ENCODE assay signal across 3 cellular contexts in genomic region chr4:151218343-151218742, GRCh38.
TF ChIP-seq lines count a peak whose summit lies in the region.

No MANE protein-coding gene starts in this region.

TF ChIP-seq in SK-N-SH, 30 proteins besides CTCF, POLR2A, EP300 and RAD21:
- TF ChIP-seq JUND (IDR thresholded peaks at IDR 0.05) = peak; percentile 35; the same call in 1 of the 2 replicates
- no peak for TF ChIP-seq YY1 (IDR thresholded peaks at IDR 0.05; ENCODE audit: low read depth)
- peak; percentile 67 for TF ChIP-seq FOSL2 (IDR thresholded peaks at IDR 0.05; ENCODE audit: borderline replicate concordance, low read depth)

TF ChIP-seq in H1, 55 proteins besides CTCF, POLR2A, EP300 and RAD21:
- TF ChIP-seq KDM1A (IDR thresholded peaks at IDR 0.05; ENCODE audit: borderline replicate concordance, low read length) (no peak), BRCA1 (IDR thresholded peaks at IDR 0.05; ENCODE audit: low read depth, low read length) (no peak), TBP (IDR thresholded peaks at IDR 0.05; ENCODE audit: low read depth, low read length) (no peak), BACH1 (IDR thresholded peaks at IDR 0.05; ENCODE audit: low read length) (no peak), E2F6 (IDR thresholded peaks at IDR 0.05) (no peak), JUN (IDR thresholded peaks at IDR 0.05; ENCODE audit: low read depth, low read length) (no peak), TEAD4 (IDR thresholded peaks at IDR 0.05; ENCODE audit: low read depth, low read length) (no peak), ASH2L (IDR thresholded peaks at IDR 0.05; ENCODE audit: low read length) (no peak)
- TF ChIP-seq, protein P1, sequence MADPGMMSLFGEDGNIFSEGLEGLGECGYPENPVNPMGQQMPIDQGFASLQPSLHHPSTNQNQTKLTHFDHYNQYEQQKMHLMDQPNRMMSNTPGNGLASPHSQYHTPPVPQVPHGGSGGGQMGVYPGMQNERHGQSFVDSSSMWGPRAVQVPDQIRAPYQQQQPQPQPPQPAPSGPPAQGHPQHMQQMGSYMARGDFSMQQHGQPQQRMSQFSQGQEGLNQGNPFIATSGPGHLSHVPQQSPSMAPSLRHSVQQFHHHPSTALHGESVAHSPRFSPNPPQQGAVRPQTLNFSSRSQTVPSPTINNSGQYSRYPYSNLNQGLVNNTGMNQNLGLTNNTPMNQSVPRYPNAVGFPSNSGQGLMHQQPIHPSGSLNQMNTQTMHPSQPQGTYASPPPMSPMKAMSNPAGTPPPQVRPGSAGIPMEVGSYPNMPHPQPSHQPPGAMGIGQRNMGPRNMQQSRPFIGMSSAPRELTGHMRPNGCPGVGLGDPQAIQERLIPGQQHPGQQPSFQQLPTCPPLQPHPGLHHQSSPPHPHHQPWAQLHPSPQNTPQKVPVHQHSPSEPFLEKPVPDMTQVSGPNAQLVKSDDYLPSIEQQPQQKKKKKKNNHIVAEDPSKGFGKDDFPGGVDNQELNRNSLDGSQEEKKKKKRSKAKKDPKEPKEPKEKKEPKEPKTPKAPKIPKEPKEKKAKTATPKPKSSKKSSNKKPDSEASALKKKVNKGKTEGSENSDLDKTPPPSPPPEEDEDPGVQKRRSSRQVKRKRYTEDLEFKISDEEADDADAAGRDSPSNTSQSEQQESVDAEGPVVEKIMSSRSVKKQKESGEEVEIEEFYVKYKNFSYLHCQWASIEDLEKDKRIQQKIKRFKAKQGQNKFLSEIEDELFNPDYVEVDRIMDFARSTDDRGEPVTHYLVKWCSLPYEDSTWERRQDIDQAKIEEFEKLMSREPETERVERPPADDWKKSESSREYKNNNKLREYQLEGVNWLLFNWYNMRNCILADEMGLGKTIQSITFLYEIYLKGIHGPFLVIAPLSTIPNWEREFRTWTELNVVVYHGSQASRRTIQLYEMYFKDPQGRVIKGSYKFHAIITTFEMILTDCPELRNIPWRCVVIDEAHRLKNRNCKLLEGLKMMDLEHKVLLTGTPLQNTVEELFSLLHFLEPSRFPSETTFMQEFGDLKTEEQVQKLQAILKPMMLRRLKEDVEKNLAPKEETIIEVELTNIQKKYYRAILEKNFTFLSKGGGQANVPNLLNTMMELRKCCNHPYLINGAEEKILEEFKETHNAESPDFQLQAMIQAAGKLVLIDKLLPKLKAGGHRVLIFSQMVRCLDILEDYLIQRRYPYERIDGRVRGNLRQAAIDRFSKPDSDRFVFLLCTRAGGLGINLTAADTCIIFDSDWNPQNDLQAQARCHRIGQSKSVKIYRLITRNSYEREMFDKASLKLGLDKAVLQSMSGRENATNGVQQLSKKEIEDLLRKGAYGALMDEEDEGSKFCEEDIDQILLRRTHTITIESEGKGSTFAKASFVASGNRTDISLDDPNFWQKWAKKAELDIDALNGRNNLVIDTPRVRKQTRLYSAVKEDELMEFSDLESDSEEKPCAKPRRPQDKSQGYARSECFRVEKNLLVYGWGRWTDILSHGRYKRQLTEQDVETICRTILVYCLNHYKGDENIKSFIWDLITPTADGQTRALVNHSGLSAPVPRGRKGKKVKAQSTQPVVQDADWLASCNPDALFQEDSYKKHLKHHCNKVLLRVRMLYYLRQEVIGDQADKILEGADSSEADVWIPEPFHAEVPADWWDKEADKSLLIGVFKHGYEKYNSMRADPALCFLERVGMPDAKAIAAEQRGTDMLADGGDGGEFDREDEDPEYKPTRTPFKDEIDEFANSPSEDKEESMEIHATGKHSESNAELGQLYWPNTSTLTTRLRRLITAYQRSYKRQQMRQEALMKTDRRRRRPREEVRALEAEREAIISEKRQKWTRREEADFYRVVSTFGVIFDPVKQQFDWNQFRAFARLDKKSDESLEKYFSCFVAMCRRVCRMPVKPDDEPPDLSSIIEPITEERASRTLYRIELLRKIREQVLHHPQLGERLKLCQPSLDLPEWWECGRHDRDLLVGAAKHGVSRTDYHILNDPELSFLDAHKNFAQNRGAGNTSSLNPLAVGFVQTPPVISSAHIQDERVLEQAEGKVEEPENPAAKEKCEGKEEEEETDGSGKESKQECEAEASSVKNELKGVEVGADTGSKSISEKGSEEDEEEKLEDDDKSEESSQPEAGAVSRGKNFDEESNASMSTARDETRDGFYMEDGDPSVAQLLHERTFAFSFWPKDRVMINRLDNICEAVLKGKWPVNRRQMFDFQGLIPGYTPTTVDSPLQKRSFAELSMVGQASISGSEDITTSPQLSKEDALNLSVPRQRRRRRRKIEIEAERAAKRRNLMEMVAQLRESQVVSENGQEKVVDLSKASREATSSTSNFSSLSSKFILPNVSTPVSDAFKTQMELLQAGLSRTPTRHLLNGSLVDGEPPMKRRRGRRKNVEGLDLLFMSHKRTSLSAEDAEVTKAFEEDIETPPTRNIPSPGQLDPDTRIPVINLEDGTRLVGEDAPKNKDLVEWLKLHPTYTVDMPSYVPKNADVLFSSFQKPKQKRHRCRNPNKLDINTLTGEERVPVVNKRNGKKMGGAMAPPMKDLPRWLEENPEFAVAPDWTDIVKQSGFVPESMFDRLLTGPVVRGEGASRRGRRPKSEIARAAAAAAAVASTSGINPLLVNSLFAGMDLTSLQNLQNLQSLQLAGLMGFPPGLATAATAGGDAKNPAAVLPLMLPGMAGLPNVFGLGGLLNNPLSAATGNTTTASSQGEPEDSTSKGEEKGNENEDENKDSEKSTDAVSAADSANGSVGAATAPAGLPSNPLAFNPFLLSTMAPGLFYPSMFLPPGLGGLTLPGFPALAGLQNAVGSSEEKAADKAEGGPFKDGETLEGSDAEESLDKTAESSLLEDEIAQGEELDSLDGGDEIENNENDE (IDR thresholded peaks at IDR 0.05; ENCODE audit: insufficient replicate concordance, low read length) = no peak

TF ChIP-seq in HepG2, 621 proteins besides CTCF, POLR2A, EP300 and RAD21:
- TF ChIP-seq ZBED4 (CRISPR knock-in tag; IDR thresholded peaks at IDR 0.05; ENCODE audit: borderline replicate concordance) (no peak), RBAK (CRISPR knock-in tag; IDR thresholded peaks at IDR 0.05) (no peak), PHF8 (CRISPR knock-in tag; IDR thresholded peaks at IDR 0.05) (no peak), SMC3 (IDR thresholded peaks at IDR 0.05; ENCODE audit: low read length) (no peak), FOSL2 (CRISPR knock-in tag; IDR thresholded peaks at IDR 0.05) (peak; percentile 76), E2F1 (CRISPR knock-in tag; IDR thresholded peaks at IDR 0.05) (no peak), HNRNPH1 (optimal IDR thresholded peaks at IDR 0.05; ENCODE audit: low read depth, low read length) (no peak)
